In the genomic region with DNA sequence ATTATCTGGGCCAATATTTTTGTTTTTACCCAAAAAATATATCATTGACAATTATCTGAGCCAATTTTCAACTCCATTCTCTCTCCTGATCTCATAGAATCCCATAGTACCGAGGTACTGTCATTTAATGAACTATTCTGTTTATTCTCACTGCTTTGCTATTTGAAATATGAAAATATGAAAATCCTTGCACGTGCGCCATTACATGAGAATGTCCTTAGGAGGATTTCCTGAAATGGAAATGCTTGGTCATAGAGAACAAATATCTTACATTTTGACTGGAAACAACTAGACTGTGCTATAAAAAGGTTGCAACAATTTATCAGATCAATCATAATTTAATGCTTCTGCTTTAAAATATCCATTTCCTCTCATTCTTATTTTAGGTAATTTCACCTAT, we compare ENCODE assay signal across 1 cellular context.
TF ChIP-seq lines count a peak whose summit lies in the region.

No MANE protein-coding gene starts in this region.

TF ChIP-seq in endothelial cell of umbilical vein, 7 proteins besides CTCF, POLR2A, EP300 and RAD21:
- TF ChIP-seq, protein P1, sequence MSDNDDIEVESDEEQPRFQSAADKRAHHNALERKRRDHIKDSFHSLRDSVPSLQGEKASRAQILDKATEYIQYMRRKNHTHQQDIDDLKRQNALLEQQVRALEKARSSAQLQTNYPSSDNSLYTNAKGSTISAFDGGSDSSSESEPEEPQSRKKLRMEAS (IDR thresholded peaks at IDR 0.05; ENCODE audit: insufficient read depth, insufficient read length), result no peak
- TF ChIP-seq FOS (IDR thresholded peaks at IDR 0.05; ENCODE audit: borderline replicate concordance, insufficient read depth, low read length), result no peak
- TF ChIP-seq MYC (IDR thresholded peaks at IDR 0.05; ENCODE audit: low read depth, low read length), result no peak
- no peak for TF ChIP-seq JUN (IDR thresholded peaks at IDR 0.05; ENCODE audit: borderline replicate concordance, insufficient read depth, insufficient read length, low read depth)
- no peak for TF ChIP-seq EZH2 (IDR thresholded peaks at IDR 0.05; ENCODE audit: borderline replicate concordance, low read depth, low read length, severe bottlenecking)
- TF ChIP-seq GATA2 (IDR thresholded peaks at IDR 0.05; ENCODE audit: insufficient read depth, insufficient read length, low read depth, low read length), result no peak
- no peak for TF ChIP-seq POLR2AphosphoS5 (IDR thresholded peaks at IDR 0.05; ENCODE audit: insufficient read depth, low read depth, low read length)
TF ChIP-seq in endothelial cell of umbilical vein: peak in this region for 0.
